13 cellular contexts compared by ENCODE assay signal in genomic region chr19:10612515-10613119, GRCh38. TPM values are rescaled to one million over a fixed set of nuclear protein-coding genes. Genes with fewer than 3 reads are reported as not detected.
DNase-seq lines count a peak whose midpoint lies in the region; ATAC-seq and TF ChIP-seq lines count a peak whose summit lies in the region.
"Had no signal": no experiment of that assay in that cellular context is flagged by ENCODE, and none has a peak within 500 bp of the region (broad histone marks: within the 10 kb centered on the region; RNA-seq: fewer than 3 reads in every experiment).

No MANE protein-coding gene starts in this region.

- DNase-seq in GM10248 (ENCODE audit: extremely low spot score) (peak; percentile 13), colonic mucosa (peak; percentile 62), left lung (peak; percentile 79 to 85), MV-4-11 (lab: John Stamatoyannopoulos, UW) (no peak)
- DNase-seq: activated CD4-positive, alpha-beta T cell treated with anti-CD3 and anti-CD28 coated beads, Interleukin-2, amount 50 U/mL, for 1 hour; cerebellar nuclear complex; NCI-H1417; stimulated activated CD4-positive, alpha-beta T cell treated with anti-CD3 and anti-CD28 coated beads, Interleukin-12 subunit alpha, Interleukin-12 subunit beta, amount 100 ng/mL, for 4 hours had no signal

- H3K27me3 ChIP-seq in colonic mucosa (no peaks in the 10 kb centered on the region), left lung (no peaks in the 10 kb centered on the region), skeletal muscle satellite cell (ENCODE audit: control insufficient read depth, insufficient read depth, low read length) (no peaks in the 10 kb centered on the region)

- H3K4me3 ChIP-seq in colonic mucosa (no peak overlapping the region), left lung (no peak overlapping the region), skeletal muscle satellite cell (ENCODE audit: low read length) (no peak overlapping the region)

- no peaks in the 10 kb centered on the region for H3K4me1 ChIP-seq in colonic mucosa
- H3K4me1 ChIP-seq in left lung, result peaks cover 19 to 86% of the 10 kb centered on the region in 2 donors
- H3K4me1 ChIP-seq in skeletal muscle satellite cell (ENCODE audit: control insufficient read depth, insufficient read depth, low read length), result peaks cover 21% of the 10 kb centered on the region

- H3K9ac ChIP-seq in colonic mucosa (ENCODE audit: low read depth in 2 of 2, low read length in 2 of 2) (peak overlapping the region in 1 of 2 donors; percentile 24), skeletal muscle satellite cell (ENCODE audit: low read depth, low read length) (peak overlapping the region; percentile 4)

- intact Hi-C loops in colonic mucosa (cut with DNase I) (no loop called here), left lung (cut with DNase I) (no loop called here)

- POLR2A ChIA-PET in GM10248 (lab: Yijun Ruan, JAX), result no interaction called here

- TF ChIP-seq CTCF in GM10248 (IDR thresholded peaks at IDR 0.05; ENCODE audit: control extremely low read depth, extremely low read depth, low read depth, missing control alignments) (no peak), colonic mucosa (IDR thresholded peaks at IDR 0.05) (no peak), left lung (IDR thresholded peaks at IDR 0.05) (no peak)

- ATAC-seq in left lung, result peak; percentile 96
- ATAC-seq in HG02588 (IDR thresholded peaks at IDR 0.05; ENCODE audit: unreplicated experiment), result no peak
- no peak for ATAC-seq in GM21526 (IDR thresholded peaks at IDR 0.05; ENCODE audit: low FRiP score, unreplicated experiment)
- ATAC-seq in GM18498 (IDR thresholded peaks at IDR 0.05; ENCODE audit: unreplicated experiment), result no peak

- no peaks in the 10 kb centered on the region for H3K9me3 ChIP-seq in colonic mucosa
- no peaks in the 10 kb centered on the region for H3K9me3 ChIP-seq in left lung
- no peaks in the 10 kb centered on the region for H3K9me3 ChIP-seq in skeletal muscle satellite cell (replicated peaks; ENCODE audit: low read length)

- peak overlapping the region; percentile 46 for H3K4me2 ChIP-seq in skeletal muscle satellite cell (ENCODE audit: low read length)

- H3K36me3 ChIP-seq in colonic mucosa (no peaks in the 10 kb centered on the region), left lung (no peaks in the 10 kb centered on the region), skeletal muscle satellite cell (ENCODE audit: insufficient read depth, low read length) (no peaks in the 10 kb centered on the region)

- H3K27ac ChIP-seq in colonic mucosa (no peak overlapping the region), left lung (peak overlapping the region; percentile 56 to 77)
- H3K27ac ChIP-seq: C4-2B had no signal

- CTCF ChIA-PET in GM10248 (lab: Yijun Ruan, JAX), result interaction anchor here (1.2 to 2.3 kb wide), 4 partner anchors 18 to 34 kb away, joined by 3 to 16 read pairs (median 11); no protein-coding TSS in a partner anchor

RNA-seq across cellular contexts. Expression of gene SLC44A2, which starts 12.7 kb away (rescaled TPM):
- total RNA-seq in colonic mucosa (100 to 1,000 TPM in 1 of 2 donors, 10 to 100 TPM in 1; 87.1 to 137 TPM), left lung (100 to 1,000 TPM; 214 to 255 TPM)
- 10.1 and 19.0 TPM in 2 replicates for total RNA-seq in skeletal muscle satellite cell (2012; rRNA removed)

RNA-seq across cellular contexts. Expression of gene AP1M2, which starts 25.5 kb away (rescaled TPM):
- 100 to 1,000 TPM; 149 to 172 TPM for total RNA-seq in colonic mucosa
- 10 to 100 TPM; 36.5 to 65.2 TPM for total RNA-seq in left lung
- total RNA-seq in skeletal muscle satellite cell (2012; rRNA removed), result under 0.01 TPM in 1 of 2 replicates, not detected in the other

RNA-seq across cellular contexts. Expression of gene ILF3, which starts 41.5 kb away (rescaled TPM):
- total RNA-seq in colonic mucosa (100 to 1,000 TPM; 143 to 271 TPM), left lung (100 to 1,000 TPM; 161 to 257 TPM)
- 125 and 135 TPM in 2 replicates for total RNA-seq in skeletal muscle satellite cell (2012; rRNA removed)

RNA-seq across cellular contexts. Expression of gene CDKN2D, which starts 43.8 kb away (rescaled TPM):
- total RNA-seq in colonic mucosa, result 10 to 100 TPM; 11.1 to 13.4 TPM
- total RNA-seq in left lung, result 10 to 100 TPM in 1 of 2 donors, 1 to 10 TPM in 1; 7.2 to 13.6 TPM
- 4.1 and 5.7 TPM in 2 replicates for total RNA-seq in skeletal muscle satellite cell (2012; rRNA removed)

RNA-seq across cellular contexts. Expression of gene KRI1, which starts 46.8 kb away (rescaled TPM):
- total RNA-seq in colonic mucosa (10 to 100 TPM; 11.0 to 27.2 TPM), left lung (10 to 100 TPM; 18.6 to 20.2 TPM)
- 7.0 and 8.6 TPM in 2 replicates for total RNA-seq in skeletal muscle satellite cell (2012; rRNA removed)
